ENCODE assay signal across 13 cellular contexts in the genomic region with DNA sequence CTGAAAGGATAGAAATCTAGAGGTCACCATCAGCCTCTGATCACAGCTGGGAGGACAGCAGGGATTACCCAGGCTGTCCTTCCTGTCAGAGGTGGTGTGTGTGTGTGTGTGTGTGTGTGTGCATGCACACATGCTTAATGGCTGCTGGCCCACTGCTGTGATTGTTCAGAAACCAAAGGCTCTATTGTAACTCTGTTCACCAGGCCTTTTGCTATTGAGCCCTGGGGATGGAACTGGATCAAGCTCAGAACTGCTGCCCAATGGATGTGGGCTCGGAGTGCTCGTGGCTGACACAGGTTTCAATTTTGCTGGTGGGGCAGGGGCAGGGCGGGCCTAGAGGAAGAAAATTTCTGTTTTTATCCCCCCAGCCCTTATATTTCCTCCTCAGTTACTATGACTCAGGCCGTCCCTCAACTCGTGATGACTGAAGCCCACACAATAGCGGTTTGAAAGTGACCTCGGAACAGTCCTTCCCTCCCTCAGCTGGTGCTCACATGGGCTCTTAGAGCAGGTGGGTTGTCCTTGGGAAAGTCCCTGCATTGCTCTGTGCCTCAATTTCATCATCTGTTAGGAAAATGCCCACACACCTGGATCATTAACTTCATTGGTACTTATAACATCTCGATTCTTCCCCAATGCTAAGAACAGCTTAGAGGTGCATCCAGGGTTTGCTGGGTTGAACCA.
DNase-seq lines count a peak whose midpoint lies in the region; ATAC-seq and TF ChIP-seq lines count a peak whose summit lies in the region.
"Had no signal": no experiment of that assay in that cellular context is flagged by ENCODE, and none has a peak within 500 bp of the region (broad histone marks: within the 10 kb centered on the region; RNA-seq: fewer than 3 reads in every experiment).

No MANE protein-coding gene starts in this region.

- WGBS in heart right ventricle, 2 donors = 82% methylated on average over 8 of the region's 8 CpGs
- 74 to 86% methylated on average over 7 of the region's 8 CpGs for WGBS in mesodermal cell (ENCODE audit: insufficient coverage in 2 of 2), 2 experiments

- POLR2A ChIA-PET in activated CD8-positive, alpha-beta T cell treated with anti-CD3 and anti-CD28 coated beads, Interleukin-2, amount 10 ng/mL, durations not matched to agents 7 days and 5 days (lab: Charles Lee) = no interaction called here

- no peak overlapping the region for H3K4me3 Mint-ChIP-seq in stimulated activated naive CD8-positive, alpha-beta T cell treated with anti-CD3 and anti-CD28 coated beads, Interleukin-15, amount 100 ng/mL, for 72 hours
- H3K4me3 Mint-ChIP-seq in activated CD8-positive, alpha-beta T cell treated with anti-CD3 and anti-CD28 coated beads, Interleukin-2, amount 10 ng/mL, durations not matched to agents 7 days and 5 days = no peak overlapping the region
- H3K4me3 Mint-ChIP-seq: activated naive CD8-positive, alpha-beta T cell treated with anti-CD3 and anti-CD28 coated beads for 36 hours; T-helper 2 cell treated with Interferon-gamma antibody and Interleukin-4, amounts not matched to agents 5 μg/mL and 100 μg/mL, for 36 hours had no signal

- CTCF ChIA-PET in activated CD8-positive, alpha-beta T cell treated with anti-CD3 and anti-CD28 coated beads, Interleukin-2, amount 10 ng/mL, durations not matched to agents 7 days and 5 days (lab: Charles Lee) = interaction anchor here (0.9 to 1.0 kb wide), 2 partner anchors 18 to 436 kb away, joined by 3 read pairs; no protein-coding TSS in a partner anchor

- peak overlapping the region in 1 of 2 donors; percentile 88 for H3K27ac Mint-ChIP-seq in stimulated activated naive CD8-positive, alpha-beta T cell treated with anti-CD3 and anti-CD28 coated beads, Interleukin-15, amount 100 ng/mL, for 72 hours
- H3K27ac Mint-ChIP-seq in activated CD8-positive, alpha-beta T cell treated with anti-CD3 and anti-CD28 coated beads, Interleukin-2, amount 10 ng/mL, durations not matched to agents 7 days and 5 days = no peak overlapping the region
- H3K27ac Mint-ChIP-seq: activated naive CD8-positive, alpha-beta T cell treated with anti-CD3 and anti-CD28 coated beads for 36 hours; T-helper 2 cell treated with Interferon-gamma antibody and Interleukin-4, amounts not matched to agents 5 μg/mL and 100 μg/mL, for 36 hours had no signal

- no peaks in the 10 kb centered on the region for H3K4me1 Mint-ChIP-seq in stimulated activated naive CD8-positive, alpha-beta T cell treated with anti-CD3 and anti-CD28 coated beads, Interleukin-15, amount 100 ng/mL, for 72 hours
- no peaks in the 10 kb centered on the region for H3K4me1 Mint-ChIP-seq in activated CD8-positive, alpha-beta T cell treated with anti-CD3 and anti-CD28 coated beads, Interleukin-2, amount 10 ng/mL, durations not matched to agents 7 days and 5 days (ENCODE audit: low read depth)
- H3K4me1 Mint-ChIP-seq: activated naive CD8-positive, alpha-beta T cell treated with anti-CD3 and anti-CD28 coated beads for 36 hours had no signal

- H3K9me3 ChIP-seq in heart right ventricle = no peaks in the 10 kb centered on the region
- peaks cover under 1% of the 10 kb centered on the region for H3K9me3 ChIP-seq in mesodermal cell (ENCODE audit: control insufficient read depth, low read length)
- H3K9me3 ChIP-seq: upper lobe of left lung had no signal

- no peak for ATAC-seq in heart right ventricle
- ATAC-seq in stimulated activated naive CD8-positive, alpha-beta T cell treated with anti-CD3 and anti-CD28 coated beads, Interleukin-15, amount 100 ng/mL, for 72 hours = no peak
- no peak for ATAC-seq in activated CD8-positive, alpha-beta T cell treated with anti-CD3 and anti-CD28 coated beads, Interleukin-2, amount 10 ng/mL, durations not matched to agents 7 days and 5 days

- intact Hi-C loops in cardiac septum (cut with DNase I) = no loop called here
- intact Hi-C loops in heart right ventricle (cut with DNase I) = no loop called here

- no peak overlapping the region for H3K4me3 ChIP-seq in heart right ventricle
- H3K4me3 ChIP-seq in mesodermal cell (ENCODE audit: extremely low read depth, insufficient read depth, low read length, poor library complexity, severe bottlenecking) = no peak overlapping the region
- H3K4me3 ChIP-seq: upper lobe of left lung had no signal

- H3K27me3 Mint-ChIP-seq in stimulated activated naive CD8-positive, alpha-beta T cell treated with anti-CD3 and anti-CD28 coated beads, Interleukin-15, amount 100 ng/mL, for 72 hours = peaks cover 7% of the 10 kb centered on the region
- H3K27me3 Mint-ChIP-seq in activated CD8-positive, alpha-beta T cell treated with anti-CD3 and anti-CD28 coated beads, Interleukin-2, amount 10 ng/mL, durations not matched to agents 7 days and 5 days (ENCODE audit: low read depth) = peaks cover 3% of the 10 kb centered on the region
- H3K27me3 Mint-ChIP-seq: activated naive CD8-positive, alpha-beta T cell treated with anti-CD3 and anti-CD28 coated beads for 36 hours had no signal

- no peaks in the 10 kb centered on the region for H3K27me3 ChIP-seq in heart right ventricle
- H3K27me3 ChIP-seq: upper lobe of left lung had no signal

- no peak for TF ChIP-seq CTCF in heart right ventricle (IDR thresholded peaks at IDR 0.05)

- H3K36me3 ChIP-seq in heart right ventricle (no peaks in the 10 kb centered on the region), mesodermal cell (ENCODE audit: control insufficient read depth, insufficient read depth, low read length) (no peaks in the 10 kb centered on the region)
- H3K36me3 ChIP-seq: upper lobe of left lung had no signal

- H3K27ac ChIP-seq in heart right ventricle (no peak overlapping the region), mesodermal cell (ENCODE audit: low read depth, low read length, severe bottlenecking) (peak overlapping the region; percentile 52)
- H3K27ac ChIP-seq: upper lobe of left lung had no signal

- H3K36me3 Mint-ChIP-seq in activated CD8-positive, alpha-beta T cell treated with anti-CD3 and anti-CD28 coated beads, Interleukin-2, amount 10 ng/mL, durations not matched to agents 7 days and 5 days (ENCODE audit: low read depth) = no peaks in the 10 kb centered on the region
- H3K36me3 Mint-ChIP-seq: activated naive CD8-positive, alpha-beta T cell treated with anti-CD3 and anti-CD28 coated beads for 36 hours had no signal

- DNase-seq in cardiac septum (ENCODE audit: low spot score) = peak; percentile 63
- no peak for DNase-seq in heart right ventricle
- peak; percentile 59 for DNase-seq in dermis blood vessel endothelial cell
- no peak for DNase-seq in stimulated activated naive CD8-positive, alpha-beta T cell treated with anti-CD3 and anti-CD28 coated beads, Interleukin-15, amount 100 ng/mL, for 72 hours
- no peak for DNase-seq in DMS 273 (lab: John Stamatoyannopoulos, UW; ENCODE audit: unreplicated experiment)
- no peak for DNase-seq in activated CD8-positive, alpha-beta T cell treated with anti-CD3 and anti-CD28 coated beads, Interleukin-2, amount 10 ng/mL, durations not matched to agents 7 days and 5 days
- DNase-seq in RPMI8226 = no peak
- DNase-seq: activated naive CD8-positive, alpha-beta T cell treated with anti-CD3 and anti-CD28 coated beads for 36 hours; NCI-H2171; small intestine; upper lobe of left lung had no signal

- H3K4me1 ChIP-seq in heart right ventricle (no peaks in the 10 kb centered on the region), mesodermal cell (ENCODE audit: control insufficient read depth, insufficient read depth, low read length, poor library complexity, severe bottlenecking) (peaks cover 33% of the 10 kb centered on the region)
- H3K4me1 ChIP-seq: upper lobe of left lung had no signal

- no peaks in the 10 kb centered on the region for H3K9me3 Mint-ChIP-seq in stimulated activated naive CD8-positive, alpha-beta T cell treated with anti-CD3 and anti-CD28 coated beads, Interleukin-15, amount 100 ng/mL, for 72 hours
- no peaks in the 10 kb centered on the region for H3K9me3 Mint-ChIP-seq in activated CD8-positive, alpha-beta T cell treated with anti-CD3 and anti-CD28 coated beads, Interleukin-2, amount 10 ng/mL, durations not matched to agents 7 days and 5 days (ENCODE audit: insufficient read depth)
- H3K9me3 Mint-ChIP-seq: activated naive CD8-positive, alpha-beta T cell treated with anti-CD3 and anti-CD28 coated beads for 36 hours; T-helper 2 cell treated with Interferon-gamma antibody and Interleukin-4, amounts not matched to agents 5 μg/mL and 100 μg/mL, for 36 hours had no signal

Comparison
In these comparisons a context has a peak if more than half of its experiments do, and no peak if none do; other contexts are left out.
1. DNase-seq: peak in cardiac septum (single experiment) and dermis blood vessel endothelial cell (single experiment); none in heart right ventricle (0 of 2), stimulated activated naive CD8-positive, alpha-beta T cell treated with anti-CD3 and anti-CD28 coated beads, Interleukin-15, amount 100 ng/mL, for 72 hours (0 of 2), DMS 273 (single experiment), activated CD8-positive, alpha-beta T cell treated with anti-CD3 and anti-CD28 coated beads, Interleukin-2, amount 10 ng/mL, durations not matched to agents 7 days and 5 days (single experiment) and RPMI8226 (single experiment).